In genomic region chr16:89259901-89260300, GRCh38 we compare ENCODE assay signal across 6 cellular contexts. TPM values are rescaled to one million over a fixed set of nuclear protein-coding genes. Genes with fewer than 3 reads are reported as not detected.
"Had no signal": no experiment of that assay in that cellular context is flagged by ENCODE, and none has a peak within 500 bp of the region (broad histone marks: within the 10 kb centered on the region; RNA-seq: fewer than 3 reads in every experiment).

No MANE protein-coding gene starts in this region.

RNA-seq across cellular contexts. Expression of gene SLC22A31, which starts 59.6 kb away (rescaled TPM):
- total RNA-seq: OCI-LY7, Right ventricle myocardium inferior, Right ventricle myocardium superior, SJCRH30, SJSA1, SK-MEL-5 had no signal
